Comparison of ENCODE assay signal across 8 cellular contexts in the genomic region with DNA sequence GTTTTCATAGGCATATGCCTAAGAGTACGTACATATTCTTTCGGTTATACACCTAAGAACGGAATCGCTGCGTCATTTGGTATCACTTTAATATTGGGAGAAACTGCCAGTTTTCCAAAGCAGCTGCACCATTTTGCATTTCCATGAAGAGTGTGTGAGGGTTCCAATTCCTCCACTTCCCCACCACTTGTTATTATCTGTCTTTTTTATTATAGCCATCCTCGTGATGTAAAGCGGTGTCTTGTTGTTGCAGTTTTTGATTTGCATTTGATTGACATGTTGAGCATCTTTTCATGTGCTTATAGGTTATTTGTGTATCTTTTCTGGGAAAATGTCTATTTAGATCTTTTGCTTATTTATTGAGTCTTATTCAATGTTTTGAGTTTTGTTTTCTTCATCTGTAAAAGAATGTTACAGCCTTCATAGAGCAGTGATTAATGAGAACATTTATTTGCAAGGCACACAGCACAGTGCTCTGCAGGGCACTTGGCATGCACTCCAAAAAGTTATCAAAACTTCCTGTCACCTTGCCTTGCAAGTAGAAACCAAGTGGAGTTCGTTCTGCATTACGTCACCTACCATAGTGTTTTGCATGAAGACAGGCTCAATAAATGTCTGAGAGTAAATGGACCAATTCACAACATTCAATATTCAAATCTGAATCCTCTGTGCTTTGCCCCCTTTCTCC. TPM values are rescaled to one million over a fixed set of nuclear protein-coding genes. Genes with fewer than 3 reads are reported as not detected.
DNase-seq lines count a peak whose midpoint lies in the region; ATAC-seq, FAIRE-seq and TF ChIP-seq lines count a peak whose summit lies in the region.
"Had no signal": no experiment of that assay in that cellular context is flagged by ENCODE, and none has a peak within 500 bp of the region (broad histone marks: within the 10 kb centered on the region; RNA-seq: fewer than 3 reads in every experiment).

No MANE protein-coding gene starts in this region.

- no peak for FAIRE-seq in GM12892 (lab: Jason Lieb, UNC)

- H3K18ac ChIP-seq in neuronal stem cell (ENCODE audit: low read length) = no peak overlapping the region

- ATAC-seq in HCT116 (no peak), GM21390 (IDR thresholded peaks at IDR 0.05; ENCODE audit: unreplicated experiment) (no peak)

- TF ChIP-seq POLR2A in HCT116 (IDR thresholded peaks at IDR 0.05; ENCODE audit: borderline replicate concordance, extremely low read depth, insufficient read depth, insufficient read length) (no peak), Peyer's patch (IDR thresholded peaks at IDR 0.05) (no peak), GM12892 (IDR thresholded peaks at IDR 0.05; ENCODE audit: low read depth, low read length) (no peak), lower leg skin (IDR thresholded peaks at IDR 0.05) (no peak)

- RAD21 ChIA-PET in HCT116 (lab: Charles Lee; ENCODE audit: low non-redundant PET in 1 of 2, low total read pairs in 2 of 2, uncharacterized antibody in 2 of 2, unreplicated experiment in 2 of 2) = no interaction called here

- H3K27me3 ChIP-seq in HCT116 (ENCODE audit: insufficient read depth, low read length) (no peaks in the 10 kb centered on the region), Peyer's patch (no peaks in the 10 kb centered on the region), neuronal stem cell (ENCODE audit: control insufficient read depth in 3 of 3, insufficient read depth in 3 of 3, low read depth in 1 of 3, low read length in 3 of 3) (no peaks in the 10 kb centered on the region)

- POLR2A ChIA-PET in HCT116 (lab: Charles Lee) = interaction anchor here (0.6 to 2.2 kb wide), 2 partner anchors 46 to 138 kb away, joined by 6 to 15 read pairs; no protein-coding TSS in a partner anchor

- no peak for TF ChIP-seq RAD21 in HCT116 (IDR thresholded peaks at IDR 0.05; ENCODE audit: low read depth)

- no peak overlapping the region for H4K91ac ChIP-seq in neuronal stem cell (ENCODE audit: low read depth, low read length, poor library complexity)

- WGBS in neuronal stem cell (ENCODE audit: extremely low coverage in 2 of 2, insufficient read length in 2 of 2, insufficient replicate concordance in 1 of 2), 2 donors = no CpG with 5 or more reads among the region's 9 CpGs
- 79 to 80% methylated on average over 9 of the region's 9 CpGs for WGBS in lower leg skin, 2 donors

- H2AK5ac ChIP-seq in neuronal stem cell (ENCODE audit: low read depth, low read length) = no peak overlapping the region

- TF ChIP-seq CTCF in HCT116 (IDR thresholded peaks at IDR 0.05 in 2 of 3, conservative IDR thresholded peaks at IDR 0.05 in 1 of 3; ENCODE audit: borderline replicate concordance in 1 of 3, insufficient read depth in 1 of 3, low read depth in 2 of 3, low read length in 2 of 3) (no peak), Peyer's patch (IDR thresholded peaks at IDR 0.05) (no peak), epithelial cell of esophagus (IDR thresholded peaks at IDR 0.05; ENCODE audit: insufficient read depth, low read depth, low read length, missing control alignments) (no peak), lower leg skin (IDR thresholded peaks at IDR 0.05) (no peak)

- H3K36me3 ChIP-seq in HCT116 (ENCODE audit: control insufficient read depth in 1 of 2, insufficient read depth in 2 of 2, low read length in 2 of 2) (no peaks in the 10 kb centered on the region; a peak in 1 of 4 replicates), Peyer's patch (no peaks in the 10 kb centered on the region), neuronal stem cell (replicated peaks in 1 of 2; ENCODE audit: control insufficient read depth in 2 of 2, insufficient read depth in 2 of 2, low read length in 2 of 2) (no peaks in the 10 kb centered on the region)

- CTCF ChIA-PET in HCT116 (lab: Charles Lee) = interaction anchor here (2.2 to 3.8 kb wide), 2 partner anchors 11 to 46 kb away, joined by 10 to 33 read pairs; no protein-coding TSS in a partner anchor

- H2AFZ ChIP-seq in HCT116 (ENCODE audit: low read depth, low read length, poor library complexity, severe bottlenecking) = peak overlapping the region; percentile 51
- H2AFZ ChIP-seq in neuronal stem cell (ENCODE audit: low read length) = peak overlapping the region; percentile 95

- no peak overlapping the region for H3K4ac ChIP-seq in neuronal stem cell (ENCODE audit: low read length)

- no peak overlapping the region for H3K23ac ChIP-seq in neuronal stem cell (ENCODE audit: low read depth, low read length, poor library complexity)

- H3K4me2 ChIP-seq in HCT116 (ENCODE audit: low read length) (peak overlapping the region; percentile 78; the same call in 1 of the 2 replicates), neuronal stem cell (ENCODE audit: insufficient read depth, low read length, poor library complexity, severe bottlenecking) (no peak overlapping the region)

- no peaks in the 10 kb centered on the region for H3K9me3 ChIP-seq in HCT116 (ENCODE audit: control insufficient read depth in 1 of 2, insufficient read depth in 1 of 2, low read depth in 1 of 2, low read length in 2 of 2)
- no peaks in the 10 kb centered on the region for H3K9me3 ChIP-seq in Peyer's patch
- H3K9me3 ChIP-seq in neuronal stem cell (replicated peaks in 1 of 2; ENCODE audit: control insufficient read depth in 2 of 2, insufficient read depth in 1 of 2, low read depth in 1 of 2, low read length in 2 of 2) = no peaks in the 10 kb centered on the region

- no peak overlapping the region for H2BK5ac ChIP-seq in neuronal stem cell (ENCODE audit: low read length)

- no peak overlapping the region for H2BK15ac ChIP-seq in neuronal stem cell (ENCODE audit: low read length)

- no TSS peak for BruUV-seq in HCT116 (replicated peaks; lab: Mats Ljungman, UMichigan)

- peak overlapping the region; percentile 79; the same call in 1 of the 2 replicates for H3K27ac ChIP-seq in HCT116 (ENCODE audit: low read depth, low read length)
- peak overlapping the region; percentile 76 to 93 (median 87) for H3K27ac ChIP-seq in Peyer's patch
- no peak overlapping the region for H3K27ac ChIP-seq in neuronal stem cell (replicated peaks; ENCODE audit: low read length)

- H2BK12ac ChIP-seq in neuronal stem cell (ENCODE audit: low read length) = no peak overlapping the region

- H4K20me1 ChIP-seq in HCT116 (ENCODE audit: insufficient read depth) = no peaks in the 10 kb centered on the region

- H2BK120ac ChIP-seq in neuronal stem cell (ENCODE audit: low read depth, low read length) = no peak overlapping the region

- no peak overlapping the region for H4K8ac ChIP-seq in neuronal stem cell (ENCODE audit: low read depth, low read length)

- no peaks in the 10 kb centered on the region for H3K79me2 ChIP-seq in HCT116 (ENCODE audit: insufficient read depth, low read length)

- no peak for DNase-seq in HCT116 (ENCODE audit: low read depth, low spot score)
- peak in 1 of 3 donors; percentile 36 for DNase-seq in Peyer's patch
- DNase-seq in epithelial cell of esophagus (ENCODE audit: low read depth) = peak; percentile 73
- no peak for DNase-seq in neuronal stem cell (ENCODE audit: low spot score)
- DNase-seq in GM12892 (ENCODE audit: insufficient read length) = no peak
- no peak for DNase-seq in lower leg skin (ENCODE audit: low spot score in 2 of 2)

- H3K79me1 ChIP-seq in neuronal stem cell (ENCODE audit: low read depth, low read length) = no peaks in the 10 kb centered on the region

- H3K4me3 ChIP-seq in HCT116 (replicated peaks in 1 of 2; ENCODE audit: low read depth in 1 of 2, low read length in 2 of 2) (no peak overlapping the region), Peyer's patch (no peak overlapping the region), epithelial cell of esophagus (ENCODE audit: low read length) (no peak overlapping the region), neuronal stem cell (ENCODE audit: low read length in 2 of 2) (no peak overlapping the region), lower leg skin (ENCODE audit: low read depth, poor library complexity, severe bottlenecking) (no peak overlapping the region)

- H3K4me1 ChIP-seq in HCT116 (ENCODE audit: control insufficient read depth in 1 of 2, insufficient read depth in 2 of 2, low read length in 2 of 2) (peaks cover 21% of the 10 kb centered on the region in 2 experiments), Peyer's patch (peaks cover 0 to 4% (median 2%) of the 10 kb centered on the region in 4 donors), neuronal stem cell (ENCODE audit: control insufficient read depth in 2 of 2, insufficient read depth in 1 of 2, low read depth in 1 of 2, low read length in 2 of 2) (peaks cover 5 to 7% of the 10 kb centered on the region in 2 donors)

- H3K9ac ChIP-seq in HCT116 (ENCODE audit: low read length) (no peak overlapping the region), neuronal stem cell (ENCODE audit: low read depth, low read length, poor library complexity) (no peak overlapping the region)

- no peak overlapping the region for H3K14ac ChIP-seq in neuronal stem cell (ENCODE audit: low read length)

- no peaks in the 10 kb centered on the region for H3K9me2 ChIP-seq in HCT116 (ENCODE audit: insufficient read depth)

- intact Hi-C loops in HCT116 (cut with micrococcal nuclease) = no loop called here
- intact Hi-C loops in lower leg skin (cut with DNase I; ENCODE audit: low total_unique reads) = no loop called here

TF ChIP-seq in HCT116, 20 proteins besides CTCF, POLR2A, EP300 and RAD21 (continues in another document):
- TF ChIP-seq SIN3A (IDR thresholded peaks at IDR 0.05; ENCODE audit: low read depth) = no peak
- TF ChIP-seq CEBPB (IDR thresholded peaks at IDR 0.05; ENCODE audit: low read depth) = no peak
- TF ChIP-seq ELF1 (IDR thresholded peaks at IDR 0.05; ENCODE audit: borderline replicate concordance, low read depth) = no peak

RNA-seq across cellular contexts. Expression of a gene that starts 26.6 kb away (rescaled TPM):
- total RNA-seq in HCT116 (2021; ENCODE audit: unreplicated experiment) = not detected
- polyA plus RNA-seq in HCT116 (2012) = 0.12 and 0.30 TPM in 2 replicates
- 100 to 1,000 TPM in 2 of 4 donors, 10 to 100 TPM in 2; 91.6 to 135 (median 102) TPM for total RNA-seq in Peyer's patch
- not detected for polyA plus RNA-seq in neuronal stem cell (2013, experiment 1 of 2)
- not detected for polyA plus RNA-seq in neuronal stem cell (2013, experiment 2 of 2)
- polyA plus RNA-seq in GM12892 (2012; ENCODE audit: missing spikeins) = not detected
- total RNA-seq in lower leg skin = 1 to 10 TPM in 2 of 4 donors, not detected in 2; 2.4 to 5.6 TPM
- total RNA-seq: skeletal muscle tissue had no signal

RNA-seq across cellular contexts. Expression of a gene that starts 40.6 kb away (rescaled TPM):
- 57.1 TPM for total RNA-seq in HCT116 (2021; ENCODE audit: unreplicated experiment)
- 41.8 and 61.1 TPM in 2 replicates for polyA plus RNA-seq in HCT116 (2012)
- total RNA-seq in Peyer's patch = 10 to 100 TPM in 3 of 4 donors, 1 to 10 TPM in 1; 9.1 to 27.3 (median 23.4) TPM
- polyA plus RNA-seq in neuronal stem cell (2013, experiment 1 of 2) = 91.4 TPM
- 90.3 TPM for polyA plus RNA-seq in neuronal stem cell (2013, experiment 2 of 2)
- 1.00 TPM for polyA plus RNA-seq in GM12892 (2012; ENCODE audit: missing spikeins)
- 10 to 100 TPM; 31.6 to 97.4 (median 47.1) TPM for total RNA-seq in lower leg skin

RNA-seq across cellular contexts. Expression of a gene that starts 56.2 kb away (rescaled TPM):
- total RNA-seq in HCT116 (2021; ENCODE audit: unreplicated experiment) (47.6 TPM), Peyer's patch (10 to 100 TPM; 21.5 to 42.6 (median 38.8) TPM), lower leg skin (10 to 100 TPM; 16.1 to 28.8 (median 21.0) TPM)
- polyA plus RNA-seq in HCT116 (2012) = 47.5 and 60.9 TPM in 2 replicates
- 9.1 TPM for polyA plus RNA-seq in neuronal stem cell (2013, experiment 1 of 2)
- polyA plus RNA-seq in neuronal stem cell (2013, experiment 2 of 2) = 9.1 TPM
- 23.8 TPM for polyA plus RNA-seq in GM12892 (2012; ENCODE audit: missing spikeins)

RNA-seq across cellular contexts. Expression of a gene that starts 56.5 kb away (rescaled TPM):
- total RNA-seq in HCT116 (2021; ENCODE audit: unreplicated experiment) (57.8 TPM), Peyer's patch (10 to 100 TPM; 20.7 to 31.4 (median 27.0) TPM), lower leg skin (10 to 100 TPM; 27.4 to 40.9 (median 33.7) TPM)
- 50.4 and 68.6 TPM in 2 replicates for polyA plus RNA-seq in HCT116 (2012)
- 29.2 TPM for polyA plus RNA-seq in neuronal stem cell (2013, experiment 1 of 2)
- polyA plus RNA-seq in neuronal stem cell (2013, experiment 2 of 2) = 31.8 TPM
- polyA plus RNA-seq in GM12892 (2012; ENCODE audit: missing spikeins) = 40.1 TPM

Comparison
In these comparisons a context has a peak if more than half of its experiments do, and no peak if none do; other contexts are left out.
1. RNA of a gene that starts 26.6 kb away (total RNA-seq): 91.6 to 135 TPM in Peyer's patch; 2.4 to 5.6 TPM in lower leg skin and not detected in HCT116 (single experiment); every median in the first group is over 10 times any median in the second.